ENCODE assay signal across 26 cellular contexts in genomic region chr13:85626603-85627002, GRCh38.
"Had no signal": no experiment of that assay in that cellular context is flagged by ENCODE, and none has a peak within 500 bp of the region (broad histone marks: within the 10 kb centered on the region; RNA-seq: fewer than 3 reads in every experiment).

No MANE protein-coding gene starts in this region.

- H2AFZ ChIP-seq: hepatocyte had no signal

- H3K36me3 ChIP-seq: colonic mucosa, esophagus muscularis mucosa, esophagus squamous epithelium, gastrocnemius medialis, gastroesophageal sphincter, heart left ventricle, heart right ventricle had no signal

- DNase-seq: colonic mucosa; cortex of kidney; dermis blood vessel endothelial cell; dorsolateral prefrontal cortex; effector CD4-positive, alpha-beta T cell; effector CD8-positive, alpha-beta T cell; effector memory CD4-positive, alpha-beta T cell; effector memory CD8-positive, alpha-beta T cell; endodermal cell; erythroblast; esophagus squamous epithelium; foreskin fibroblast; foreskin melanocyte; gastrocnemius medialis; glutamatergic neuron; head of caudate nucleus; heart left ventricle; heart right ventricle had no signal

- H3K4me2 ChIP-seq: hepatocyte had no signal

- H3K4me3 Mint-ChIP-seq: dendritic cell treated with granulocyte-macrophage colony-stimulating factor and Interleukin-4, amounts not matched to agents 40 ng/mL and 50 ng/mL, for 4 days; effector memory CD8-positive, alpha-beta T cell; endodermal cell had no signal

- H3K79me2 ChIP-seq: hepatocyte had no signal

- H3K4me3 ChIP-seq: colonic mucosa, coronary artery, dorsolateral prefrontal cortex, esophagus muscularis mucosa, esophagus squamous epithelium, gastrocnemius medialis, gastroesophageal sphincter, heart left ventricle, heart right ventricle, hepatocyte had no signal

- FAIRE-seq: endothelial cell of umbilical vein had no signal

- H3K27me3 Mint-ChIP-seq: dendritic cell treated with granulocyte-macrophage colony-stimulating factor and Interleukin-4, amounts not matched to agents 40 ng/mL and 50 ng/mL, for 4 days; effector memory CD8-positive, alpha-beta T cell had no signal

- H3K27ac Mint-ChIP-seq: dendritic cell treated with granulocyte-macrophage colony-stimulating factor and Interleukin-4, amounts not matched to agents 40 ng/mL and 50 ng/mL, for 4 days; effector memory CD8-positive, alpha-beta T cell; endodermal cell had no signal

- ATAC-seq: effector memory CD8-positive, alpha-beta T cell; esophagus mucosa; gastrocnemius medialis; gastroesophageal sphincter; heart left ventricle; heart right ventricle had no signal

- H3K4me1 ChIP-seq: colonic mucosa, esophagus muscularis mucosa, esophagus squamous epithelium, gastrocnemius medialis, heart left ventricle, heart right ventricle had no signal

- H3K9me3 Mint-ChIP-seq: dendritic cell treated with granulocyte-macrophage colony-stimulating factor and Interleukin-4, amounts not matched to agents 40 ng/mL and 50 ng/mL, for 4 days; effector memory CD8-positive, alpha-beta T cell; endodermal cell had no signal

- H3K27me3 ChIP-seq: colonic mucosa, dorsolateral prefrontal cortex, esophagus muscularis mucosa, esophagus squamous epithelium, gastrocnemius medialis, gastroesophageal sphincter, heart left ventricle, heart right ventricle, hepatocyte had no signal

- H3K9me3 ChIP-seq: colonic mucosa, esophagus muscularis mucosa, esophagus squamous epithelium, gastrocnemius medialis, gastroesophageal sphincter, heart left ventricle, heart right ventricle had no signal

- H3K27ac ChIP-seq: colonic mucosa, coronary artery, dorsolateral prefrontal cortex, epithelial cell of prostate, esophagus muscularis mucosa, esophagus squamous epithelium, gastrocnemius medialis, gastroesophageal sphincter, heart left ventricle, heart right ventricle, hepatocyte had no signal
